Comparison of ENCODE assay signal across 8 cellular contexts in the genomic region with DNA sequence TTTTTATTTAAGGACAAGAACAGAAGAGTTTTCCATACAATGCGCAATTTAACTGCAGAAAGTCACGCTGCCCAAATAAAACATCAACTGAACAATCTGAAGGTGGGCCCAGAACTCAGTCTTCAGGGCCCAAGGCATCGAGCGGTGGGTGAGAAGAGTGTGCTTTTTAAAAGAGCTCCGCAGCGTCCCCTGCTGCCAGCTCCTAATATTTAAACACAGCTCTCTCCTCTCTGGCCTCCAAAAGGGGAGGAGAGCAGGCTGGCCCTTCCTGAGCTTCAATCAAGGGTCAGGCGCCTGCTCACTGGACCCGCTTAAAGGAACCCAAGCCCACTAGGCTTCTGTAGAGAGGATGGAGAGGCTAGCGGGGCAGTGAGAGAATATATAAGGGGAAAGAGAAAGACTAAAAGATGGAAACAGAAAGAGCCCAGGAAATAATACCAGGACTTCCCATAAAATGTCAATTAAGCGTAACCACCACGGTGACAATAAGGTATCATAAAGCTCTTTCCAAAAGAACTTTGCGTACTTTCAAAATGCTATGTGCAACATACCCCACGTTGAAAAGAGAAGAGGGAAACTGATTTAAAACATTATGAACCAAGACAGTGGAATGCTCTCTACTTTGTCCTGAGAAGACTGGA. TPM values are rescaled to one million over a fixed set of nuclear protein-coding genes. Genes with fewer than 3 reads are reported as not detected.
A peak's percentile ranks its signal among the peaks of the same experiment; 100 is the strongest.
DNase-seq lines count a peak whose midpoint lies in the region; ATAC-seq and TF ChIP-seq lines count a peak whose summit lies in the region.

No MANE protein-coding gene starts in this region.

- no peak overlapping the region for H2AFZ ChIP-seq in mesenchymal stem cell (ENCODE audit: low read depth, low read length)

- TF ChIP-seq CTCF in AG04449 (IDR thresholded peaks at IDR 0.05; ENCODE audit: insufficient read depth, low read length, missing control alignments) = peak; percentile 75

- H4K8ac ChIP-seq in mesenchymal stem cell (ENCODE audit: low read length) = no peak overlapping the region

- H2AK5ac ChIP-seq in mesenchymal stem cell (ENCODE audit: low read length, severe bottlenecking) = no peak overlapping the region

- H3K4me3 ChIP-seq in AG04449 (ENCODE audit: low read depth, low read length) (no peak overlapping the region), mesenchymal stem cell (ENCODE audit: insufficient read depth in 1 of 2, low read depth in 1 of 2, low read length in 2 of 2) (peak overlapping the region in 1 of 2 experiments; percentile 82)

- peaks cover 0 to 4% of the 10 kb centered on the region in 2 experiments for H3K36me3 ChIP-seq in mesenchymal stem cell (ENCODE audit: control insufficient read depth in 1 of 2, insufficient read depth in 2 of 2, low read depth in 1 of 2, low read length in 2 of 2)

- DNase-seq in AG04449 (ENCODE audit: low read depth, low spot score) (no peak), NCI-H69 (lab: John Stamatoyannopoulos, UW) (peak; percentile 74), mesenchymal stem cell (peak; percentile 85)
- peak; percentile 81 to 85 for DNase-seq in activated CD4-positive, alpha-beta T cell treated with anti-CD3 and anti-CD28 coated beads, Interleukin-2, amount 50 U/mL, for 48 hours
- DNase-seq in effector CD8-positive, alpha-beta T cell (lab: John Stamatoyannopoulos, UW) = peak; percentile 59
- DNase-seq in stimulated activated CD8-positive, alpha-beta memory T cell treated with anti-CD3 and anti-CD28 coated beads, Interleukin-15, amount 100 ng/mL, for 1 hour (ENCODE audit: low read depth) = peak; percentile 56

- no peak overlapping the region for H3K27ac ChIP-seq in mesenchymal stem cell (ENCODE audit: low read length, poor library complexity, severe bottlenecking)

- no peak overlapping the region for H2BK15ac ChIP-seq in mesenchymal stem cell (ENCODE audit: low read depth, poor library complexity, severe bottlenecking)

- no peak overlapping the region for H2BK120ac ChIP-seq in mesenchymal stem cell (ENCODE audit: low read depth, low read length)

- no peaks in the 10 kb centered on the region for H3K9me3 ChIP-seq in mesenchymal stem cell (ENCODE audit: control insufficient read depth, low read length)

- no peaks in the 10 kb centered on the region for H3K27me3 ChIP-seq in mesenchymal stem cell (ENCODE audit: control insufficient read depth in 1 of 2, insufficient read depth in 1 of 2, low read length in 2 of 2)

- H3K23ac ChIP-seq in mesenchymal stem cell (ENCODE audit: low read length in 2 of 2) = no peak overlapping the region

- H3K4me2 ChIP-seq in mesenchymal stem cell (ENCODE audit: low read length, poor library complexity, severe bottlenecking) = no peak overlapping the region

- POLR2A ChIA-PET in AG04449 (lab: Yijun Ruan, JAX) = interaction anchor here (0.9 kb wide), 1 partner anchor 61 kb away, joined by 3 read pairs; a partner anchor contains a TSS

- peak; percentile 33 for ATAC-seq in GM18508 (IDR thresholded peaks at IDR 0.05; ENCODE audit: insufficient read depth, unreplicated experiment)
- ATAC-seq in HG03108 (IDR thresholded peaks at IDR 0.05; ENCODE audit: unreplicated experiment) = peak; percentile 42

- no peak overlapping the region for H3K14ac ChIP-seq in mesenchymal stem cell (ENCODE audit: low read length in 2 of 2)

- H2BK12ac ChIP-seq in mesenchymal stem cell (ENCODE audit: low read length in 2 of 2) = no peak overlapping the region

- no peak overlapping the region for H2BK5ac ChIP-seq in mesenchymal stem cell (ENCODE audit: low read depth, low read length, poor library complexity, severe bottlenecking)

- H3K4ac ChIP-seq in mesenchymal stem cell (ENCODE audit: low read depth in 1 of 2, low read length in 2 of 2) = no peak overlapping the region

- peaks cover 33% of the 10 kb centered on the region for H3K79me1 ChIP-seq in mesenchymal stem cell (replicated peaks; ENCODE audit: low read length, poor library complexity, severe bottlenecking)

- WGBS in mesenchymal stem cell = 23% methylated on average over 9 of the region's 13 CpGs

- H3K4me1 ChIP-seq in mesenchymal stem cell (ENCODE audit: control insufficient read depth, insufficient read depth, low read depth, low read length) = peaks cover 21% of the 10 kb centered on the region

- CTCF ChIA-PET in AG04449 (lab: Yijun Ruan, JAX) = interaction anchor here (0.7 to 5.3 kb wide), 45 partner anchors 8 to 747 kb away, joined by 3 to 141 read pairs (median 5); a partner anchor contains a TSS

- peak overlapping the region; percentile 82 for H3K9ac ChIP-seq in mesenchymal stem cell (ENCODE audit: low read length)

- no peak overlapping the region for H3K18ac ChIP-seq in mesenchymal stem cell (ENCODE audit: low read depth in 1 of 2, low read length in 2 of 2)

- H4K91ac ChIP-seq in mesenchymal stem cell (ENCODE audit: low read length) = no peak overlapping the region

RNA-seq across cellular contexts. Expression of a gene that starts 2.8 kb away (rescaled TPM):
- polyA plus RNA-seq in mesenchymal stem cell (2013, experiment 1 of 2) = 8.0 TPM
- polyA plus RNA-seq in mesenchymal stem cell (2013, experiment 2 of 2) = 7.7 TPM

RNA-seq across cellular contexts. Expression of a gene that starts 50.3 kb away (rescaled TPM):
- 9.7 TPM for polyA plus RNA-seq in mesenchymal stem cell (2013, experiment 1 of 2)
- 10.9 TPM for polyA plus RNA-seq in mesenchymal stem cell (2013, experiment 2 of 2)
